In the genomic region with DNA sequence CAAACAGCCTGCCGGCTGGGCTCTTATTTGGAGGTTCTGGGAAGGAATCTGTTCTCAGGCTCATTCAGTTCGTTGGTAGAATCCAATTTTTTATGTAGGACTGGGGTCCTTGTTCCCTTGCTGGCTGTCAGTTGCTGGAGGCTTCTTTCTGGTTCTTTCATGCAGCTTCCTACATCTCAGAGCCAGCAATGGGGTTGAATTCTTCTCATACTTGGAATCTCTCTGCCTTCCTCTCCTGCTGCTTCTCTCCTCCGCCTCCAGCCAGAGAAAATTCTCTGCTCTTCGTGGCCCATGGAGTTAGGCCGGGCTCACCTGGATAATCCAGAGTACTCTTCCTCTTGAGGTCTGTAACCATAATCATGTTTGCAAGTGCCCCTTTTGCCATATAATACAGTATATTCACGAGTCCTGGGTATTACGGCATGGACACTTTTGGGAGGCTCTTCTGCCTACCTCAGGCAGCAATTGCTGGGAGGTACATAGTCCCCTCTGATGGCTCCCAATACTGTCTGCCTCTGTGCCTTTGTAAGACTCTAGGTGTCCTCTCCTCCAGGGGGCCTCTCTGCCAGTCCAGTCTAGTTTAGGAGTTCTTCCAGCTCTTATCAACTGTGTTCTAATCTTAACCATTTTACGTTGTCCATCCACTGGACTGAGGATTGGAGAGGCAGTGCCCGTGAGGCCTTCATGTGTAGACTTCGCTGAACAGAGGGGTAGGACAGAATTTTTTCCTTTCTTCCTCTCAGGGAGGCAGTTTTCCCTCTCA, we compare ENCODE assay signal across 1 cellular context.
TF ChIP-seq lines count a peak whose summit lies in the region.

No MANE protein-coding gene starts in this region.

TF ChIP-seq in H1, 55 proteins besides CTCF, POLR2A, EP300 and RAD21:
- TF ChIP-seq CEBPB (IDR thresholded peaks at IDR 0.05; ENCODE audit: low read depth, low read length) = no peak
- TF ChIP-seq CTBP2 (IDR thresholded peaks at IDR 0.05; ENCODE audit: borderline replicate concordance, insufficient read depth, insufficient read length, low read length) = no peak
- no peak for TF ChIP-seq KDM4A (IDR thresholded peaks at IDR 0.05; ENCODE audit: low read depth, low read length, severe bottlenecking)
- TF ChIP-seq GABPA (IDR thresholded peaks at IDR 0.05; ENCODE audit: borderline replicate concordance, insufficient read depth, low read length) = no peak
- TF ChIP-seq, protein P1, sequence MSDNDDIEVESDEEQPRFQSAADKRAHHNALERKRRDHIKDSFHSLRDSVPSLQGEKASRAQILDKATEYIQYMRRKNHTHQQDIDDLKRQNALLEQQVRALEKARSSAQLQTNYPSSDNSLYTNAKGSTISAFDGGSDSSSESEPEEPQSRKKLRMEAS (IDR thresholded peaks at IDR 0.05) = no peak
- no peak for TF ChIP-seq SIN3A (conservative IDR thresholded peaks at IDR 0.05 in 1 of 2, IDR thresholded peaks at IDR 0.05 in 1 of 2; ENCODE audit: low read depth in 1 of 2, low read length in 2 of 2)
- no peak for TF ChIP-seq BRCA1 (IDR thresholded peaks at IDR 0.05; ENCODE audit: low read depth, low read length)
- no peak for TF ChIP-seq EGR1 (IDR thresholded peaks at IDR 0.05; ENCODE audit: borderline replicate concordance, low read depth, low read length)
- TF ChIP-seq KDM1A (IDR thresholded peaks at IDR 0.05; ENCODE audit: borderline replicate concordance, low read length) = no peak
- TF ChIP-seq RFX5 (IDR thresholded peaks at IDR 0.05; ENCODE audit: borderline replicate concordance, low read depth, low read length) = no peak
- no peak for TF ChIP-seq TAF7 (optimal IDR thresholded peaks at IDR 0.05; ENCODE audit: borderline replicate concordance, low read depth, low read length)
- TF ChIP-seq PHF8 (conservative IDR thresholded peaks at IDR 0.05; ENCODE audit: low read depth, low read length) = no peak
- no peak for TF ChIP-seq TCF12 (IDR thresholded peaks at IDR 0.05; ENCODE audit: low read depth, low read length)
